24 cellular contexts compared by ENCODE assay signal in genomic region chr6:134187154-134187553, GRCh38.
"Had no signal": no experiment of that assay in that cellular context is flagged by ENCODE, and none has a peak within 500 bp of the region (broad histone marks: within the 10 kb centered on the region; RNA-seq: fewer than 3 reads in every experiment).

No MANE protein-coding gene starts in this region.

- H3K4me3 ChIP-seq: neural progenitor cell, pancreas, psoas muscle, sigmoid colon, stomach, suprapubic skin, testis, tibial artery, transverse colon, upper lobe of left lung, vagina had no signal

- H3K27me3 ChIP-seq: neural progenitor cell, pancreas, sigmoid colon, stomach, suprapubic skin, testis, tibial artery, transverse colon, upper lobe of left lung, vagina had no signal

- DNase-seq: naive thymus-derived CD4-positive, alpha-beta T cell; natural killer cell; pancreas; posterior cingulate gyrus; psoas muscle; right cardiac atrium; sigmoid colon; small intestine; stimulated activated CD4-positive, alpha-beta T cell treated with anti-CD3 and anti-CD28 coated beads, Interleukin-15, amount 100 ng/mL, for 24 hours; stimulated activated CD4-positive, alpha-beta T cell treated with anti-CD3 and anti-CD28 coated beads, Interleukin-2, amount 100 ng/mL, for 24 hours; stimulated activated CD4-positive, alpha-beta T cell treated with anti-CD3 and anti-CD28 coated beads, Interleukin-2, amount 100 ng/mL, for 48 hours; stimulated activated CD4-positive, alpha-beta T cell treated with anti-CD3 and anti-CD28 coated beads, Interleukin-4, amount 100 ng/mL, for 24 hours; stimulated activated naive B cell treated with anti-CD40 and anti-IgM and Interleukin-4, amounts not matched to agents 10 μg/mL and 1 μg/mL and 100 μg/mL, for 72 hours; stimulated activated naive CD4-positive, alpha-beta T cell treated with Interleukin-2 at 50 U/mL for 16 hours; stomach; testis; tibial artery; transverse colon; upper lobe of left lung had no signal

- ATAC-seq: naive thymus-derived CD4-positive, alpha-beta T cell; natural killer cell; psoas muscle; stimulated activated effector memory CD8-positive, alpha-beta T cell treated with anti-CD3 and anti-CD28 coated beads, Interleukin-12 subunit alpha, Interleukin-12 subunit beta, amount 100 ng/mL, for 72 hours; stimulated activated naive B cell treated with anti-CD40 and anti-IgM and Interleukin-4, amounts not matched to agents 10 μg/mL and 1 μg/mL and 100 μg/mL, for 72 hours had no signal

- H3K36me3 ChIP-seq: neural progenitor cell, pancreas, sigmoid colon, stomach, suprapubic skin, tibial artery, transverse colon, upper lobe of left lung, vagina had no signal

- H3K9me3 ChIP-seq: pancreas, psoas muscle, sigmoid colon, stomach, suprapubic skin, testis, tibial artery, transverse colon, upper lobe of left lung, vagina had no signal

- H3K9ac ChIP-seq: neural progenitor cell had no signal

- H3K4me1 ChIP-seq: psoas muscle, sigmoid colon, suprapubic skin, tibial artery, transverse colon, vagina had no signal

- H3K4me2 ChIP-seq: neural progenitor cell had no signal

- H3K27ac ChIP-seq: neural progenitor cell, psoas muscle, sigmoid colon, stomach, suprapubic skin, testis, tibial artery, transverse colon, upper lobe of left lung, vagina had no signal

- H2AFZ ChIP-seq: neural progenitor cell had no signal

- FAIRE-seq: pancreas, small intestine, urothelium cell line had no signal
